ENCODE assay signal across 27 cellular contexts in genomic region chr6:134000443-134000842, GRCh38. TPM values are rescaled to one million over a fixed set of nuclear protein-coding genes. Genes with fewer than 3 reads are reported as not detected.
"Had no signal": no experiment of that assay in that cellular context is flagged by ENCODE, and none has a peak within 500 bp of the region (broad histone marks: within the 10 kb centered on the region; RNA-seq: fewer than 3 reads in every experiment).

No MANE protein-coding gene starts in this region.

- ATAC-seq: activated CD4-positive, CD25-positive, alpha-beta regulatory T cell treated with anti-CD3 and anti-CD28 coated beads, Interleukin-2, amount 50 U/mL, for 24 hours; gastrocnemius medialis; left cardiac atrium; left ventricle myocardium superior; naive thymus-derived CD8-positive, alpha-beta T cell; sciatic nerve; stimulated activated naive B cell treated with anti-CD40 and anti-IgM and Interleukin-4, amounts not matched to agents 10 μg/mL and 1 μg/mL and 100 μg/mL, for 72 hours; T-helper 17 cell had no signal

- H2AFZ ChIP-seq: parathyroid adenoma had no signal

- H3K9ac ChIP-seq: parathyroid adenoma had no signal

- H3K79me2 ChIP-seq: parathyroid adenoma had no signal

- DNase-seq: activated CD4-positive, alpha-beta T cell treated with anti-CD3 and anti-CD28 coated beads for 48 hours; activated CD4-positive, alpha-beta T cell treated with anti-CD3 and anti-CD28 coated beads, Interleukin-2, amount 50 U/mL, for 48 hours; activated CD8-positive, alpha-beta memory T cell treated with anti-CD3 and anti-CD28 coated beads for 24 hours; activated effector memory CD4-positive, alpha-beta T cell treated with Interleukin-2 at 50 U/mL for 16 hours; activated naive CD4-positive, alpha-beta T cell treated with Interleukin-2 at 50 U/mL for 16 hours; anterior cingulate cortex; cerebellar nuclear complex; colonic mucosa; effector CD8-positive, alpha-beta T cell; gastrocnemius medialis; glutamatergic neuron; left cardiac atrium; left ventricle myocardium superior; naive thymus-derived CD8-positive, alpha-beta T cell; nucleus accumbens; small intestine; stimulated activated CD4-positive, alpha-beta T cell treated with anti-CD3 and anti-CD28 coated beads, Interleukin-1b, Interleukin-23, amount 100 ng/mL, for 48 hours; stimulated activated naive B cell treated with anti-CD40 and anti-IgM and Interleukin-4, amounts not matched to agents 10 μg/mL and 1 μg/mL and 100 μg/mL, for 72 hours; stomach; T-helper 17 cell; T1000; tibial artery; WERI-Rb-1 had no signal

- H3K27ac ChIP-seq: cardiac muscle cell, colonic mucosa, gastrocnemius medialis, parathyroid adenoma, stomach, tibial artery, WERI-Rb-1 had no signal

- H3K9me3 ChIP-seq: colonic mucosa, gastrocnemius medialis, stomach, tibial artery had no signal

- H3K4me3 ChIP-seq: cardiac muscle cell, colonic mucosa, gastrocnemius medialis, stomach, tibial artery had no signal

- H3K27me3 ChIP-seq: cardiac muscle cell, colonic mucosa, gastrocnemius medialis, stomach, tibial artery had no signal

- H3K36me3 ChIP-seq: cardiac muscle cell, colonic mucosa, gastrocnemius medialis, stomach, tibial artery, WERI-Rb-1 had no signal

- H3K4me1 ChIP-seq: colonic mucosa, gastrocnemius medialis, parathyroid adenoma had no signal

RNA-seq across cellular contexts. Expression of gene SLC2A12, which starts 52.0 kb away (rescaled TPM):
- total RNA-seq: naive thymus-derived CD8-positive, alpha-beta T cell; T-helper 17 cell had no signal
- polyA plus RNA-seq: naive thymus-derived CD8-positive, alpha-beta T cell had no signal
